Comparison of ENCODE assay signal across 10 cellular contexts in genomic region chr16:57304169-57305061, GRCh38. TPM values are rescaled to one million over a fixed set of nuclear protein-coding genes. Genes with fewer than 3 reads are reported as not detected.
DNase-seq lines count a peak whose midpoint lies in the region; ATAC-seq, FAIRE-seq and TF ChIP-seq lines count a peak whose summit lies in the region.
"Had no signal": no experiment of that assay in that cellular context is flagged by ENCODE, and none has a peak within 500 bp of the region (broad histone marks: within the 10 kb centered on the region; RNA-seq: fewer than 3 reads in every experiment).

No MANE protein-coding gene starts in this region.

- no peak for ATAC-seq in stimulated activated memory B cell treated with anti-CD40 and anti-IgM and Interleukin-4, amounts not matched to agents 10 μg/mL and 1 μg/mL and 100 μg/mL, for 72 hours
- ATAC-seq in GM21737 (IDR thresholded peaks at IDR 0.05; ENCODE audit: unreplicated experiment): no peak

- DNase-seq in GM12892 (ENCODE audit: insufficient read length) (no peak), amniotic epithelial cell (ENCODE audit: low read depth) (peak; percentile 38), iris pigment epithelial cell (ENCODE audit: low read depth) (peak; percentile 77), NCI-H146 treated with DMSO at 0.1 percent for 48 hours (lab: John Stamatoyannopoulos, UW; ENCODE audit: unreplicated experiment) (no peak), C1 segment of cervical spinal cord (lab: John Stamatoyannopoulos, UW) (no peak), NCI-H524 (lab: John Stamatoyannopoulos, UW) (no peak)
- DNase-seq: stimulated activated CD4-positive, alpha-beta T cell treated with anti-CD3 and anti-CD28 coated beads, Interleukin-2, amount 100 ng/mL, for 48 hours had no signal

- peak overlapping the region; percentile 89 for H3K27ac Mint-ChIP-seq in stimulated activated memory B cell treated with anti-CD40 and anti-IgM and Interleukin-4, amounts not matched to agents 10 μg/mL and 1 μg/mL and 100 μg/mL, for 72 hours

- H3K4me1 Mint-ChIP-seq in stimulated activated memory B cell treated with anti-CD40 and anti-IgM and Interleukin-4, amounts not matched to agents 10 μg/mL and 1 μg/mL and 100 μg/mL, for 72 hours: peaks cover 36% of the 10 kb centered on the region

- H3K9me3 Mint-ChIP-seq in stimulated activated memory B cell treated with anti-CD40 and anti-IgM and Interleukin-4, amounts not matched to agents 10 μg/mL and 1 μg/mL and 100 μg/mL, for 72 hours: peaks cover 2% of the 10 kb centered on the region

- FAIRE-seq in GM12892 (lab: Jason Lieb, UNC): peak; percentile 74
- FAIRE-seq: endometrium had no signal

- peaks cover 5% of the 10 kb centered on the region for H3K36me3 Mint-ChIP-seq in stimulated activated memory B cell treated with anti-CD40 and anti-IgM and Interleukin-4, amounts not matched to agents 10 μg/mL and 1 μg/mL and 100 μg/mL, for 72 hours

- no peaks in the 10 kb centered on the region for H3K27me3 Mint-ChIP-seq in stimulated activated memory B cell treated with anti-CD40 and anti-IgM and Interleukin-4, amounts not matched to agents 10 μg/mL and 1 μg/mL and 100 μg/mL, for 72 hours

- H3K4me3 Mint-ChIP-seq in stimulated activated memory B cell treated with anti-CD40 and anti-IgM and Interleukin-4, amounts not matched to agents 10 μg/mL and 1 μg/mL and 100 μg/mL, for 72 hours: peak overlapping the region; percentile 39

- TF ChIP-seq POLR2A in GM12892 (IDR thresholded peaks at IDR 0.05; ENCODE audit: low read depth, low read length): no peak

RNA-seq across cellular contexts. Expression of gene PLLP, which starts 19.9 kb away (rescaled TPM):
- polyA plus RNA-seq in GM12892 (2012; ENCODE audit: missing spikeins): 0.64 TPM

RNA-seq across cellular contexts. Expression of gene CCL22, which starts 54.2 kb away (rescaled TPM):
- 920 TPM for polyA plus RNA-seq in GM12892 (2012; ENCODE audit: missing spikeins)

RNA-seq across cellular contexts. Expression of gene ARL2BP, which starts 59.4 kb away (rescaled TPM):
- 20.3 TPM for polyA plus RNA-seq in GM12892 (2012; ENCODE audit: missing spikeins)

Comparison
In these comparisons a context has a peak if more than half of its experiments do, and no peak if none do; other contexts are left out.
1. DNase-seq: peak in amniotic epithelial cell (single experiment) and iris pigment epithelial cell (single experiment); none in GM12892 (single experiment), NCI-H146 treated with DMSO at 0.1 percent for 48 hours (single experiment), C1 segment of cervical spinal cord (0 of 14) and NCI-H524 (0 of 2).